1 cellular context compared by ENCODE assay signal in genomic region chr19:38227272-38228004, GRCh38.
TF ChIP-seq lines count a peak whose summit lies in the region.

No MANE protein-coding gene starts in this region.

TF ChIP-seq in A549, 52 proteins besides CTCF, POLR2A, EP300 and RAD21:
- TF ChIP-seq FOSB (CRISPR knock-in tag; IDR thresholded peaks at IDR 0.05) = no peak
- no peak for TF ChIP-seq MAFK (IDR thresholded peaks at IDR 0.05; ENCODE audit: partially characterized antibody)
- TF ChIP-seq ESRRA (IDR thresholded peaks at IDR 0.05; ENCODE audit: borderline replicate concordance, low read length) = 0 out of 2 replicates have a peak, but pooled peaks have one; percentile 36
- TF ChIP-seq RCOR1 (IDR thresholded peaks at IDR 0.05; ENCODE audit: low read depth, low read length) = 0 out of 2 replicates have a peak, but pooled peaks have one; percentile 43
- no peak for TF ChIP-seq BHLHE40 (IDR thresholded peaks at IDR 0.05; ENCODE audit: low read depth, low read length)
- no peak for TF ChIP-seq HOXB13 (CRISPR knock-in tag; IDR thresholded peaks at IDR 0.05; ENCODE audit: low read depth)
- TF ChIP-seq ZFP36 (IDR thresholded peaks at IDR 0.05; ENCODE audit: borderline replicate concordance, partially characterized antibody) = no peak
- peak; percentile 76 for TF ChIP-seq KDM1A (IDR thresholded peaks at IDR 0.05; ENCODE audit: low read depth)
- no peak for TF ChIP-seq CHD2 (IDR thresholded peaks at IDR 0.05; ENCODE audit: low read length, partially characterized antibody)
